10 cellular contexts compared by ENCODE assay signal in the genomic region with DNA sequence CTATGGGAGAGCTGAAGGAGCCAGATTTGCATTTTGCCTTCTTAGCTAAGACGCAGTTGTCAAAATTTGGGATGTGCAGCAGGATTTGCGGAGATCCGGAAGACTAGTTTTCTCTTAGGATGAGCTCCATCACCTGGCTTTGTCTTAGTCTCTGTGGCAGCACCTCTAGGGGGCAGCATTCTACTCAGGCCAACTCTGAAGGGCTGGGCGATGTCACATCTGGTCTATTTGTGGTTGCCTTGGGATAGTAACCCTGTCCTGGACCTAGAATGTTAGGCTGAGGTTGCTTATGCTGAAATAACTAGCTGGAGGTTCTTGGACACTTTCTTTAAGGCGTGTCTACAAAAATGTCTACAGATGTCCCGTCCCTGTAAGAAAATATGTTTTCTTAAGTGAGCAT.
DNase-seq lines count a peak whose midpoint lies in the region; ATAC-seq and TF ChIP-seq lines count a peak whose summit lies in the region.
"Had no signal": no experiment of that assay in that cellular context is flagged by ENCODE, and none has a peak within 500 bp of the region (broad histone marks: within the 10 kb centered on the region; RNA-seq: fewer than 3 reads in every experiment).

No MANE protein-coding gene starts in this region.

- intact Hi-C loops in body of pancreas (cut with DNase I), result no loop called here

- TF ChIP-seq POLR2A in body of pancreas (IDR thresholded peaks at IDR 0.05), result no peak
- TF ChIP-seq POLR2A in GM18505 (IDR thresholded peaks at IDR 0.05; ENCODE audit: borderline replicate concordance, extremely low read depth, insufficient read depth, insufficient read length), result no peak

- H3K4me1 ChIP-seq in body of pancreas, result no peaks in the 10 kb centered on the region
- H3K4me1 ChIP-seq in osteoblast (ENCODE audit: insufficient read depth, low read length), result no peaks in the 10 kb centered on the region

- DNase-seq in NCI-H82 (lab: John Stamatoyannopoulos, UW) (peak; percentile 39), NCI-H82 treated with DMSO at 0.1 percent for 48 hours (lab: John Stamatoyannopoulos, UW; ENCODE audit: unreplicated experiment) (no peak), HT-29 (ENCODE audit: low spot score) (peak; percentile 46), body of pancreas (peak in 3 of 4 donors; percentile 21 to 43 (median 25)), osteoblast (ENCODE audit: insufficient read length, low spot score, missing footprints) (no peak), NCI-H2171 treated with DMSO at 0.1 percent for 48 hours (lab: John Stamatoyannopoulos, UW) (no peak), epidermal melanocyte (ENCODE audit: insufficient read length, low spot score) (no peak)
- DNase-seq: effector memory CD8-positive, alpha-beta T cell; NCI-H1105 had no signal

- 75 to 82% methylated on average over 6 of the region's 6 CpGs for WGBS in body of pancreas, 2 donors

- no peak overlapping the region for H3K4me2 ChIP-seq in osteoblast (ENCODE audit: insufficient read depth, low read length)

- no peak overlapping the region for H2AFZ ChIP-seq in osteoblast (ENCODE audit: low read length)

- ATAC-seq in body of pancreas, result no peak
- no peak for ATAC-seq in GM18505 (IDR thresholded peaks at IDR 0.05; ENCODE audit: unreplicated experiment)
- ATAC-seq: effector memory CD8-positive, alpha-beta T cell had no signal

- H3K4me3 ChIP-seq in body of pancreas, result no peak overlapping the region
- no peak overlapping the region for H3K4me3 ChIP-seq in osteoblast (ENCODE audit: insufficient read depth, low read length)

- no peaks in the 10 kb centered on the region for H3K36me3 ChIP-seq in body of pancreas (replicated peaks in 1 of 2; ENCODE audit: insufficient read depth in 1 of 2, low read depth in 2 of 2)
- H3K36me3 ChIP-seq in osteoblast (ENCODE audit: insufficient read depth, low read length), result no peaks in the 10 kb centered on the region

- no peak overlapping the region for H3K27ac ChIP-seq in body of pancreas
- H3K27ac ChIP-seq in osteoblast (ENCODE audit: low read depth, low read length), result no peak overlapping the region

- H3K79me2 ChIP-seq in osteoblast (ENCODE audit: insufficient read depth, low read length), result no peaks in the 10 kb centered on the region

- peak in 6 of 7 experiments; percentile 9 to 39 (median 31) for TF ChIP-seq CTCF in body of pancreas (IDR thresholded peaks at IDR 0.05)
- peak; percentile 69 for TF ChIP-seq CTCF in osteoblast (IDR thresholded peaks at IDR 0.05; ENCODE audit: extremely low read depth, low read depth, low read length)

- H3K9me3 ChIP-seq in body of pancreas (no peaks in the 10 kb centered on the region), osteoblast (ENCODE audit: low read depth, low read length) (no peaks in the 10 kb centered on the region)

- no peaks in the 10 kb centered on the region for H4K20me1 ChIP-seq in osteoblast (ENCODE audit: insufficient read depth, low read length)

- H3K27me3 ChIP-seq in body of pancreas (no peaks in the 10 kb centered on the region), osteoblast (ENCODE audit: insufficient read depth, low read length) (peaks cover 5% of the 10 kb centered on the region)

Comparison
In these comparisons a context has a peak if more than half of its experiments do, and no peak if none do; other contexts are left out.
1. DNase-seq: peak in NCI-H82 (single experiment), HT-29 (single experiment) and body of pancreas (3 of 4); none in NCI-H82 treated with DMSO at 0.1 percent for 48 hours (single experiment), osteoblast (single experiment), NCI-H2171 treated with DMSO at 0.1 percent for 48 hours (single experiment) and epidermal melanocyte (single experiment).